ENCODE assay signal across 8 cellular contexts in the genomic region with DNA sequence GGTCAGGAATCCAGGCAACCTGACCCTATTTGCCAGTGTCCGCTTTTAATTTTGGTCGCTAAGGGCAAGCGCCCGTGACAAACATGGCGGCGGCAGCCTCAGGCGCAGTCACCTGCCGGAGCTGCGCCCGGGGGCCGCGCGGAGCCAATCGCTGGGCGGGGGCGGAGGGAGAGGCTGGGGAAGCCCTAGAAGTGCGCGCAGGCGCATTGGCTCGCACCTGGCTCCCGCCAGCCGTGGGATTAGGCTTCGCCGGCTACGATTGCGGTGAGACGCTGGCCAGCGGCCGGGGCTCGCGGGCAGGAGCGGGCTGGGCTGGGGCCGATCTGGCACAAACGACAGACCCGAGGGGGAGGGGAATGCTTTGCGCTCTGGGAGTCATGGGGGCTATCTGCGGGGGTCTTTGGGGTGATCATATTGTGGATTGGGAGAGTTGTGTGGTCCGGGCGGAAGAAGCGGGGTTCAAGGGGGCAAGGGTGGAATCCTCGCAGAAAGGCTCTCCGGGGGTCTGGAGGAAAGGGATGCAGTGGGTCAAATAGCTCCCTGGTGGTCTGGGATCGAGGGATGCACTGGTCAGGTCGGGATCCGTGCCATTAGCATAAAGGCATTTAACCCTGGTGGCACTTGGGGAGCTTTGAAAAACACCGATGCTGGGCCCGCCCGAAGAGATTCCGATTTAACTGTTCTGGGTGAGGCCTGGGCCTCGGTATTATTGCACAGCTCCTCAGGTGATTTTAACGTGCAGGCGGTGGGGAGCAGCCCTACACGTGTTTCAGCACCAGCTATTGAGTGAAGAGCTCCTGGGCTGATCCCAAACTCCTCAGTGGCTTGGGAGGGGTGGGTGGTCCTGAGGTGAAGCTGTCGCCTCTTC. TPM values are rescaled to one million over a fixed set of nuclear protein-coding genes. Genes with fewer than 3 reads are reported as not detected.
A peak's percentile ranks its signal among the peaks of the same experiment; 100 is the strongest.
DNase-seq lines count a peak whose midpoint lies in the region; ATAC-seq and TF ChIP-seq lines count a peak whose summit lies in the region.

No MANE protein-coding gene starts in this region.

- H3K9ac ChIP-seq in rectal smooth muscle tissue (ENCODE audit: low read length) = no peak overlapping the region

- TF ChIP-seq CTCF in GM12864 (IDR thresholded peaks at IDR 0.05; ENCODE audit: low read depth, low read length, missing control alignments) = no peak
- no peak for TF ChIP-seq CTCF in right atrium auricular region (IDR thresholded peaks at IDR 0.05)
- no peak for TF ChIP-seq CTCF in vagina (IDR thresholded peaks at IDR 0.05)

- peaks cover 2% of the 10 kb centered on the region for H3K36me3 Mint-ChIP-seq in T-helper 1 cell treated with Interleukin-12 subunit alpha and Interleukin-12 subunit beta and Interleukin-4 antibody, amounts not matched to agents 30 μg/mL and 1 μg/mL, for 36 hours (ENCODE audit: low read depth)

- H3K4me1 ChIP-seq in right atrium auricular region (peaks cover 0 to 25% of the 10 kb centered on the region in 2 donors), rectal smooth muscle tissue (ENCODE audit: control insufficient read depth, insufficient read depth, low read length) (peaks cover 4% of the 10 kb centered on the region), vagina (peaks cover 7% of the 10 kb centered on the region)

- peak; percentile 94 for ATAC-seq in HG02798 (IDR thresholded peaks at IDR 0.05; ENCODE audit: poor library complexity, unreplicated experiment)

- intact Hi-C loops in vagina (cut with DNase I) = no loop called here

- H3K4me3 ChIP-seq in GM12864 (ENCODE audit: low read depth, low read length) (peak overlapping the region; percentile 57), right atrium auricular region (peak overlapping the region; percentile 65 to 66), rectal smooth muscle tissue (ENCODE audit: low read length) (peak overlapping the region; percentile 84), vagina (peak overlapping the region; percentile 47 to 66)

- H3K9me3 Mint-ChIP-seq in T-helper 1 cell treated with Interleukin-12 subunit alpha and Interleukin-12 subunit beta and Interleukin-4 antibody, amounts not matched to agents 30 μg/mL and 1 μg/mL, for 36 hours = no peaks in the 10 kb centered on the region

- H3K9me3 ChIP-seq in right atrium auricular region (no peaks in the 10 kb centered on the region), vagina (no peaks in the 10 kb centered on the region)

- peak overlapping the region; percentile 95 for H3K4me3 Mint-ChIP-seq in T-helper 1 cell treated with Interleukin-12 subunit alpha and Interleukin-12 subunit beta and Interleukin-4 antibody, amounts not matched to agents 30 μg/mL and 1 μg/mL, for 36 hours

- peaks cover 4% of the 10 kb centered on the region for H3K27me3 Mint-ChIP-seq in T-helper 1 cell treated with Interleukin-12 subunit alpha and Interleukin-12 subunit beta and Interleukin-4 antibody, amounts not matched to agents 30 μg/mL and 1 μg/mL, for 36 hours (ENCODE audit: low read depth)

- TF ChIP-seq POLR2A in vagina (IDR thresholded peaks at IDR 0.05) = no peak

- H3K36me3 ChIP-seq in right atrium auricular region (no peaks in the 10 kb centered on the region), rectal smooth muscle tissue (ENCODE audit: control insufficient read depth, insufficient read depth, low read length) (no peaks in the 10 kb centered on the region), vagina (no peaks in the 10 kb centered on the region)

- H3K27ac ChIP-seq in angular gyrus (ENCODE audit: low read depth, low read length) = peak overlapping the region; percentile 91
- peak overlapping the region; percentile 13 to 51 for H3K27ac ChIP-seq in right atrium auricular region
- H3K27ac ChIP-seq in rectal smooth muscle tissue (ENCODE audit: low read depth, low read length) = no peak overlapping the region
- H3K27ac ChIP-seq in vagina = peak overlapping the region; percentile 40

- peak; percentile 55 for DNase-seq in GM12864 (ENCODE audit: low read depth)
- peak; percentile 95 for DNase-seq in NCI-H146 (lab: John Stamatoyannopoulos, UW)
- DNase-seq in right atrium auricular region (ENCODE audit: low spot score) = peak; percentile 82
- DNase-seq in vagina (ENCODE audit: extremely low spot score in 2 of 2) = no peak

- peaks cover 28% of the 10 kb centered on the region for H3K4me1 Mint-ChIP-seq in T-helper 1 cell treated with Interleukin-12 subunit alpha and Interleukin-12 subunit beta and Interleukin-4 antibody, amounts not matched to agents 30 μg/mL and 1 μg/mL, for 36 hours (ENCODE audit: low read depth)

- H3K27me3 ChIP-seq in right atrium auricular region (no peaks in the 10 kb centered on the region), rectal smooth muscle tissue (ENCODE audit: control insufficient read depth, insufficient read depth, low read length) (no peaks in the 10 kb centered on the region), vagina (no peaks in the 10 kb centered on the region)

- H3K27ac Mint-ChIP-seq in T-helper 1 cell treated with Interleukin-12 subunit alpha and Interleukin-12 subunit beta and Interleukin-4 antibody, amounts not matched to agents 30 μg/mL and 1 μg/mL, for 36 hours = peak overlapping the region; percentile 90

RNA-seq across cellular contexts. Expression of gene C10orf95, which starts 10.1 kb away (rescaled TPM):
- total RNA-seq in right atrium auricular region (not detected), vagina (not detected)

RNA-seq across cellular contexts. Expression of gene CUEDC2, which starts 29.0 kb away (rescaled TPM):
- 10 to 100 TPM; 79.1 to 87.1 TPM for total RNA-seq in right atrium auricular region
- total RNA-seq in vagina = 52.1 TPM

RNA-seq across cellular contexts. Expression of gene FBXL15, which starts 40.8 kb away (rescaled TPM):
- total RNA-seq in right atrium auricular region (10 to 100 TPM; 16.6 to 21.3 TPM), vagina (27.7 TPM)

RNA-seq across cellular contexts. Expression of gene ACTR1A, which starts 41.1 kb away (rescaled TPM):
- total RNA-seq in right atrium auricular region (100 to 1,000 TPM; 107 to 124 TPM), vagina (74.2 TPM)

RNA-seq across cellular contexts. Expression of gene SUFU, which starts 42.4 kb away (rescaled TPM):
- total RNA-seq in right atrium auricular region = 1 to 10 TPM; 4.9 to 6.4 TPM
- 12.5 TPM for total RNA-seq in vagina

Comparison
In these comparisons a context has a peak if more than half of its experiments do, and no peak if none do; other contexts are left out.
1. DNase-seq: peak in GM12864 (single experiment), NCI-H146 (single experiment) and right atrium auricular region (single experiment); none in vagina (0 of 2).
2. Peak in every context shown above with its lines, with median percentiles within 50 percentile points of each other: H3K4me3 ChIP-seq.